In genomic region chr13:20191311-20191901, GRCh38 we compare ENCODE assay signal across 9 cellular contexts. TPM values are rescaled to one million over a fixed set of nuclear protein-coding genes. Genes with fewer than 3 reads are reported as not detected.
DNase-seq lines count a peak whose midpoint lies in the region; ATAC-seq and TF ChIP-seq lines count a peak whose summit lies in the region.
"Had no signal": no experiment of that assay in that cellular context is flagged by ENCODE, and none has a peak within 500 bp of the region (broad histone marks: within the 10 kb centered on the region; RNA-seq: fewer than 3 reads in every experiment).

No MANE protein-coding gene starts in this region.

- ATAC-seq in omental fat pad (ENCODE audit: low FRiP score), result peak; percentile 32
- ATAC-seq in HG02973 (IDR thresholded peaks at IDR 0.05; ENCODE audit: unreplicated experiment), result no peak

- H3K9me3 ChIP-seq in PC-9 (ENCODE audit: insufficient read depth, low read depth), result no peaks in the 10 kb centered on the region
- H3K9me3 ChIP-seq in ovary, result no peaks in the 10 kb centered on the region

- POLR2A ChIA-PET in PC-9 (lab: Charles Lee; ENCODE audit: unreplicated experiment), result interaction anchor here (0.6 kb wide), 2 partner anchors 179 to 984 kb away, joined by 8 to 10 read pairs; no protein-coding TSS in a partner anchor

- peaks cover 13% of the 10 kb centered on the region; the same call in 1 of the 2 replicates for H3K79me2 ChIP-seq in PC-9 (ENCODE audit: low read depth)

- H3K4me2 ChIP-seq in PC-9, result peak overlapping the region; percentile 85

- intact Hi-C loops in PC-9 (cut with micrococcal nuclease; ENCODE audit: unreplicated experiment) (loop anchor here (10.0 kb wide), 1 partner anchor 733 kb away; no protein-coding TSS in a partner anchor), ovary (cut with DNase I) (no loop called here)

- TF ChIP-seq CTCF in PC-9 (conservative IDR thresholded peaks at IDR 0.05), result no peak
- no peak for TF ChIP-seq CTCF in fibroblast of mammary gland (conservative IDR thresholded peaks at IDR 0.05; ENCODE audit: control insufficient read depth, insufficient read depth, low read depth, low read length)
- no peak for TF ChIP-seq CTCF in omental fat pad (IDR thresholded peaks at IDR 0.05)
- no peak for TF ChIP-seq CTCF in ovary (IDR thresholded peaks at IDR 0.05)

- CTCF ChIA-PET in PC-9 (lab: Charles Lee), result interaction anchor here (0.6 to 0.7 kb wide), 3 partner anchors 17 to 204 kb away, joined by 3 to 4 read pairs (median 3); no protein-coding TSS in a partner anchor

- H3K9me2 ChIP-seq in PC-9 (ENCODE audit: insufficient read depth), result no peaks in the 10 kb centered on the region

- 60 to 63% (median 62%) methylated on average over 9 of the region's 9 CpGs for WGBS in ovary, 3 donors

- peaks cover 16% of the 10 kb centered on the region; the same call in 1 of the 2 replicates for H3F3A ChIP-seq in PC-9 (ENCODE audit: insufficient read depth, low read depth)

- peak overlapping the region; percentile 96 for H2AFZ ChIP-seq in PC-9

- peaks cover 11% of the 10 kb centered on the region; the same call in 1 of the 2 replicates for H3K36me3 ChIP-seq in PC-9 (ENCODE audit: low read depth)
- H3K36me3 ChIP-seq in ovary, result no peaks in the 10 kb centered on the region

- H3K27me3 ChIP-seq in PC-9 (ENCODE audit: insufficient read depth, low read depth) (no peaks in the 10 kb centered on the region), ovary (peaks cover 2% of the 10 kb centered on the region)

- no peak for TF ChIP-seq EP300 in ovary (IDR thresholded peaks at IDR 0.05)

- H3K4me1 ChIP-seq in PC-9 (replicated peaks; ENCODE audit: insufficient read depth) (peaks cover 19% of the 10 kb centered on the region), ovary (ENCODE audit: insufficient read depth) (peaks cover 4% of the 10 kb centered on the region)

- no TSS peak for BruUV-seq in PC-9 (replicated peaks; lab: Mats Ljungman, UMichigan)

- H3K4me3 ChIP-seq in PC-9 (peak overlapping the region; percentile 70), fibroblast of mammary gland (ENCODE audit: control insufficient read depth, low read depth, low read length) (peak overlapping the region; percentile 55), ovary (no peak overlapping the region)

- no peak overlapping the region for H3K27ac ChIP-seq in PC-9
- H3K27ac ChIP-seq in ovary, result no peak overlapping the region

- DNase-seq in Daoy (ENCODE audit: low read depth), result peak; percentile 56
- peak; percentile 16 to 52 for DNase-seq in PC-9
- peak; percentile 83 for DNase-seq in fibroblast of mammary gland (ENCODE audit: low read depth)
- DNase-seq in omental fat pad (ENCODE audit: low spot score), result no peak
- DNase-seq in MV-4-11 (lab: John Stamatoyannopoulos, UW), result no peak
- no peak for DNase-seq in ovary
- DNase-seq in Kasumi-1 (lab: John Stamatoyannopoulos, UW), result no peak
- DNase-seq: right cardiac atrium had no signal

- TF ChIP-seq POLR2A in ovary (IDR thresholded peaks at IDR 0.05), result no peak

- H4K20me1 ChIP-seq in PC-9 (ENCODE audit: insufficient read depth), result no peaks in the 10 kb centered on the region; the same call in 1 of the 2 replicates

RNA-seq across cellular contexts. Expression of gene GJB2, which starts 1.3 kb away (rescaled TPM):
- 0.77 and 5.3 TPM in 2 replicates for total RNA-seq in Daoy (2014; rRNA removed; shearing (Covaris generic))
- total RNA-seq in PC-9 (2021) (4.2 and 5.5 TPM in 2 replicates), omental fat pad (10 to 100 TPM in 1 of 4 donors, 1 to 10 TPM in 1, under 1 TPM in 1, not detected in 1; 0.63 to 13.5 (median 7.4) TPM), ovary (1 to 10 TPM in 2 of 7 donors, under 1 TPM in 2, not detected in 3; 0.30 to 2.5 (median 1.4) TPM)
- polyA plus RNA-seq in ovary, result under 1 TPM; 0.13 to 0.72 TPM

RNA-seq across cellular contexts. Expression of gene GJA3, which starts 30.6 kb away (rescaled TPM):
- 0.89 and 1.4 TPM in 2 replicates for total RNA-seq in Daoy (2014; rRNA removed; shearing (Covaris generic))
- total RNA-seq in PC-9 (2021) (0.15 TPM in 1 of 2 replicates, not detected in the other), omental fat pad (1 to 10 TPM in 1 of 4 donors, under 1 TPM in 2, not detected in 1; 0.19 to 1.6 (median 0.60) TPM), ovary (under 1 TPM in 5 of 7 donors, not detected in 2; 0.08 to 0.34 (median 0.15) TPM)
- polyA plus RNA-seq in ovary, result under 1 TPM; 0.12 to 0.20 TPM

RNA-seq across cellular contexts. Expression of gene GJB6, which starts 40.7 kb away (rescaled TPM):
- total RNA-seq in Daoy (2014; rRNA removed; shearing (Covaris generic)), result not detected in 2 replicates
- total RNA-seq in PC-9 (2021) (not detected in 2 replicates), omental fat pad (not detected), ovary (not detected)
- not detected for polyA plus RNA-seq in ovary
- total RNA-seq: right cardiac atrium had no signal

Comparison
In these comparisons a context has a peak if more than half of its experiments do, and no peak if none do; other contexts are left out.
1. DNase-seq: peak in Daoy (single experiment), PC-9 (2 of 2) and fibroblast of mammary gland (single experiment); none in omental fat pad (single experiment), MV-4-11 (single experiment), ovary (0 of 5) and Kasumi-1 (0 of 2).